In the genomic region with DNA sequence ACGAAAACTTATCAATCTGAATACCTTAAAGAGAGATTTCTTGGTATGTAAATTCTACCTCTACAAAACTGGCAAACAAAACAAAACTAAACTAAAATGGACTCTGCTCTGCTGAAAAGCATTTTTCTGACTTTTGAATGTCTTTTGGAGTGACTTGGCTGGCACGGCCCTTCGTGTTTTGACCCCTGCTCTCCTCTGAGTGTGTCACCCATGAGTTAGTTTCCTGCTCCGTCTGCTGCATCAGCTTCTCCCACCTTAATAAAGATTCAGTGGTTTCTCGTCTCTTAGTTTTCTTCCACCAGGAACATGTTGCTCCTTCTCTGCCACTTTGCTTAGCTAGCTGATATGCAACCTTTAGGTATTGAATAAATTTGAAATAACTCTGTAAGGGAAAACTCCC, we compare ENCODE assay signal across 19 cellular contexts.
DNase-seq lines count a peak whose midpoint lies in the region; ATAC-seq, FAIRE-seq and TF ChIP-seq lines count a peak whose summit lies in the region.
"Had no signal": no experiment of that assay in that cellular context is flagged by ENCODE, and none has a peak within 500 bp of the region (broad histone marks: within the 10 kb centered on the region; RNA-seq: fewer than 3 reads in every experiment).

No MANE protein-coding gene starts in this region.

- H3K79me2 ChIP-seq in PC-9 (ENCODE audit: low read depth), result no peaks in the 10 kb centered on the region

- H3K9me2 ChIP-seq in PC-9 (ENCODE audit: insufficient read depth), result no peaks in the 10 kb centered on the region

- H3K4me2 ChIP-seq in PC-9, result no peak overlapping the region

- DNase-seq in H54 (ENCODE audit: insufficient read length, low spot score) (peak; percentile 9), PC-9 (no peak), choroid plexus epithelial cell (ENCODE audit: low read depth) (peak; percentile 2), pulmonary artery endothelial cell (ENCODE audit: low read depth, low spot score) (peak; percentile 2), NOMO-1 treated with DMSO at 0.1 percent for 48 hours (lab: John Stamatoyannopoulos, UW; ENCODE audit: unreplicated experiment) (no peak)
- DNase-seq in stimulated activated CD4-positive, alpha-beta T cell treated with anti-CD3 and anti-CD28 coated beads, Interleukin-4, amount 100 ng/mL, for 1 hour, result no peak
- DNase-seq: C1 segment of cervical spinal cord; CD8-positive, alpha-beta memory T cell; DMS79; H9; NCI-H1105; NCI-H2107; NCI-H510A; NCI-H774 had no signal

- no TSS peak for BruUV-seq in PC-9 (replicated peaks; lab: Mats Ljungman, UMichigan)

- FAIRE-seq in H54 (lab: Jason Lieb, UNC), result peak; percentile 87
- FAIRE-seq: D721Med, K562 had no signal

- intact Hi-C loops in PC-9 (cut with micrococcal nuclease; ENCODE audit: unreplicated experiment), result no loop called here

- POLR2A ChIA-PET in PC-9 (lab: Charles Lee; ENCODE audit: unreplicated experiment), result no interaction called here

- no peak overlapping the region for H3K4me3 ChIP-seq in PC-9
- H3K4me3 ChIP-seq in choroid plexus epithelial cell (ENCODE audit: low read depth, low read length), result no peak overlapping the region
- H3K4me3 ChIP-seq: K562, SJSA1 had no signal

- TF ChIP-seq CTCF in PC-9 (conservative IDR thresholded peaks at IDR 0.05) (no peak), choroid plexus epithelial cell (conservative IDR thresholded peaks at IDR 0.05; ENCODE audit: low read depth, low read length) (no peak)

- CTCF ChIA-PET in PC-9 (lab: Charles Lee), result no interaction called here

- H3K4me1 ChIP-seq in PC-9 (replicated peaks; ENCODE audit: insufficient read depth), result no peaks in the 10 kb centered on the region
- H3K4me1 ChIP-seq: SJSA1 had no signal

- no peak for TF ChIP-seq POLR2A in H54 (IDR thresholded peaks at IDR 0.05; ENCODE audit: low read depth, low read length)

- no peaks in the 10 kb centered on the region for H4K20me1 ChIP-seq in PC-9 (ENCODE audit: insufficient read depth)

- H3K27me3 ChIP-seq in PC-9 (ENCODE audit: insufficient read depth, low read depth), result no peaks in the 10 kb centered on the region
- H3K27me3 ChIP-seq: SJSA1 had no signal

- no peaks in the 10 kb centered on the region for H3F3A ChIP-seq in PC-9 (ENCODE audit: insufficient read depth, low read depth)

- H2AFZ ChIP-seq in PC-9, result 0 out of 2 replicates have a peak overlapping the region, but pooled peaks have one; percentile 1

- no peak for ATAC-seq in HG02970 (IDR thresholded peaks at IDR 0.05; ENCODE audit: low FRiP score, unreplicated experiment)
- ATAC-seq: K562, Panc1 had no signal

- no peak overlapping the region for H3K27ac ChIP-seq in PC-9
- H3K27ac ChIP-seq: SJSA1 had no signal

- H3K9me3 ChIP-seq in PC-9 (ENCODE audit: insufficient read depth, low read depth), result no peaks in the 10 kb centered on the region
- H3K9me3 ChIP-seq: SJSA1 had no signal

- no peaks in the 10 kb centered on the region for H3K36me3 ChIP-seq in PC-9 (ENCODE audit: low read depth)
- H3K36me3 ChIP-seq: SJSA1 had no signal

Comparison
In these comparisons a context has a peak if more than half of its experiments do, and no peak if none do; other contexts are left out.
1. DNase-seq: peak in H54 (single experiment), choroid plexus epithelial cell (single experiment) and pulmonary artery endothelial cell (single experiment); none in PC-9 (0 of 2), stimulated activated CD4-positive, alpha-beta T cell treated with anti-CD3 and anti-CD28 coated beads, Interleukin-4, amount 100 ng/mL, for 1 hour (single experiment) and NOMO-1 treated with DMSO at 0.1 percent for 48 hours (single experiment).